In genomic region chr15:75454471-75455418, GRCh38 we compare ENCODE assay signal across 8 cellular contexts.
DNase-seq lines count a peak whose midpoint lies in the region; ATAC-seq and TF ChIP-seq lines count a peak whose summit lies in the region.

No MANE protein-coding gene starts in this region.

- peaks cover 27 to 32% of the 10 kb centered on the region in 2 donors for H3K4me1 Mint-ChIP-seq in effector memory CD8-positive, alpha-beta T cell (ENCODE audit: low read depth in 2 of 2)

- peak overlapping the region; percentile 64 for H3K9ac ChIP-seq in muscle layer of colon (ENCODE audit: low read length)

- no peaks in the 10 kb centered on the region for H3K9me3 ChIP-seq in muscle layer of colon (ENCODE audit: low read length)

- H3K36me3 Mint-ChIP-seq in effector memory CD8-positive, alpha-beta T cell (ENCODE audit: insufficient read depth) = peaks cover 49% of the 10 kb centered on the region

- H3K36me3 ChIP-seq in muscle layer of colon (ENCODE audit: insufficient read depth, low read length) = no peaks in the 10 kb centered on the region

- peaks cover 9% of the 10 kb centered on the region for H3K4me1 ChIP-seq in muscle layer of colon (ENCODE audit: insufficient read depth, low read length)

- H3K27ac Mint-ChIP-seq in effector memory CD8-positive, alpha-beta T cell = peak overlapping the region; percentile 97

- in situ Hi-C loops in GM13977 (cut with MboI; ENCODE audit: low pct_unique_long_range_greater_than_20kb, low sequenced_read_pairs, unreplicated experiment) = no loop called here

- peak; percentile 7 for ATAC-seq in effector memory CD8-positive, alpha-beta T cell (replicated peaks)
- ATAC-seq in GM21423 (IDR thresholded peaks at IDR 0.05; ENCODE audit: unreplicated experiment) = no peak

- no peaks in the 10 kb centered on the region for H3K27me3 Mint-ChIP-seq in effector memory CD8-positive, alpha-beta T cell

- peak overlapping the region; percentile 69 for H3K27ac ChIP-seq in muscle layer of colon (ENCODE audit: low read depth, low read length)

- no peak for TF ChIP-seq CTCF in GM13977 (IDR thresholded peaks at IDR 0.05; ENCODE audit: extremely low read depth, insufficient read depth, missing control alignments)

- DNase-seq in GM13977 (ENCODE audit: low spot score) (peak; percentile 74), NCI-H510A treated with DMSO at 0.1 percent for 48 hours (lab: John Stamatoyannopoulos, UW) (peak; percentile 23), GM19240 (ENCODE audit: insufficient read length, low spot score) (no peak)
- DNase-seq in activated CD8-positive, alpha-beta memory T cell treated with anti-CD3 and anti-CD28 coated beads for 24 hours = peak; percentile 90
- DNase-seq in effector memory CD8-positive, alpha-beta T cell = peak; percentile 73 to 78 (median 77)
- DNase-seq in stimulated activated CD8-positive, alpha-beta memory T cell treated with anti-CD3 and anti-CD28 coated beads, Interleukin-4, amount 100 ng/mL, for 48 hours = peak; percentile 84

- H3K27me3 ChIP-seq in muscle layer of colon (ENCODE audit: control insufficient read depth in 1 of 2, insufficient read depth in 2 of 2, low read length in 2 of 2) = no peaks in the 10 kb centered on the region

- H3K4me3 Mint-ChIP-seq in effector memory CD8-positive, alpha-beta T cell = peak overlapping the region; percentile 99

- peak overlapping the region; percentile 91 to 94 for H3K4me3 ChIP-seq in muscle layer of colon (ENCODE audit: low read depth in 1 of 2, low read length in 2 of 2)

- no peaks in the 10 kb centered on the region for H3K9me3 Mint-ChIP-seq in effector memory CD8-positive, alpha-beta T cell
